Comparison of ENCODE assay signal across 1 cellular context in the genomic region with DNA sequence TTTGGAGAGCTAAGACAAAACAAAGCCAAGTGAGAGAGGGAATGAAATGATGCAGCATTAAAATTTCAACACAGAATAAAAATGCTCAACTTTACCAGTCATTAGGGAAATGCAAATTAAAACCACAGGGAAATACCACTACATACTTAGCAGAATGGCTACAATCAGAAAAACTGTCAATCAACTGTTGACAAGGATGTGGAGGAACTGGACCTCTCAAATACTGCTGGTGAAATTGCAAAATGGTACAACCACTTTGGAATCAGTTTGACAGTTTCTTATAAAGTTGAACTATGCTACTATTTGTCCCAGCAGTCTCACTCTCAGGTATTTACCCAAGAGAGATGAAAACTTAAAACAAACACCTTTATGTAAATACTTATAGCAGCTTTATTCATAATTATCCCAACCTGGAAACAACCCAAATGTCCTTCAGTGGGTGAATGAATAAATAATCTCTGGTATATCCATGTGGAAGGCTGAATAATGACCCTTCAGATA.
TF ChIP-seq lines count a peak whose summit lies in the region.

No MANE protein-coding gene starts in this region.

TF ChIP-seq in endothelial cell of umbilical vein, 7 proteins besides CTCF, POLR2A, EP300 and RAD21:
- TF ChIP-seq, protein P1, sequence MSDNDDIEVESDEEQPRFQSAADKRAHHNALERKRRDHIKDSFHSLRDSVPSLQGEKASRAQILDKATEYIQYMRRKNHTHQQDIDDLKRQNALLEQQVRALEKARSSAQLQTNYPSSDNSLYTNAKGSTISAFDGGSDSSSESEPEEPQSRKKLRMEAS (IDR thresholded peaks at IDR 0.05; ENCODE audit: insufficient read depth, insufficient read length): no peak
- TF ChIP-seq POLR2AphosphoS5 (IDR thresholded peaks at IDR 0.05; ENCODE audit: insufficient read depth, low read depth, low read length) (no peak), MYC (IDR thresholded peaks at IDR 0.05; ENCODE audit: low read depth, low read length) (no peak), EZH2 (IDR thresholded peaks at IDR 0.05; ENCODE audit: borderline replicate concordance, low read depth, low read length, severe bottlenecking) (no peak), JUN (IDR thresholded peaks at IDR 0.05; ENCODE audit: borderline replicate concordance, insufficient read depth, insufficient read length, low read depth) (no peak), FOS (IDR thresholded peaks at IDR 0.05; ENCODE audit: borderline replicate concordance, insufficient read depth, low read length) (no peak), GATA2 (IDR thresholded peaks at IDR 0.05; ENCODE audit: insufficient read depth, insufficient read length, low read depth, low read length) (no peak)
